Comparison of ENCODE assay signal across 24 cellular contexts in genomic region chr1:117425050-117425734, GRCh38. TPM values are rescaled to one million over a fixed set of nuclear protein-coding genes. Genes with fewer than 3 reads are reported as not detected.
DNase-seq lines count a peak whose midpoint lies in the region; ATAC-seq, FAIRE-seq and TF ChIP-seq lines count a peak whose summit lies in the region.
"Had no signal": no experiment of that assay in that cellular context is flagged by ENCODE, and none has a peak within 500 bp of the region (broad histone marks: within the 10 kb centered on the region; RNA-seq: fewer than 3 reads in every experiment).

No MANE protein-coding gene starts in this region.

- no peak overlapping the region for H3K4me3 Mint-ChIP-seq in progenitor cell of endocrine pancreas (ENCODE audit: low read depth)
- H3K4me3 Mint-ChIP-seq: B cell; CD4-positive, alpha-beta T cell; CD8-positive, alpha-beta T cell had no signal

- no peaks in the 10 kb centered on the region for H3K79me2 ChIP-seq in HepG2 (ENCODE audit: insufficient read depth, low read length)
- H3K79me2 ChIP-seq in K562 (ENCODE audit: control insufficient read depth, insufficient read depth, low read length): no peaks in the 10 kb centered on the region

- peaks cover 37% of the 10 kb centered on the region for H3K36me3 Mint-ChIP-seq in progenitor cell of endocrine pancreas (ENCODE audit: insufficient read depth)

- H3K4me2 ChIP-seq in HepG2 (ENCODE audit: low read depth, low read length) (no peak overlapping the region), K562 (ENCODE audit: insufficient read depth, low read length) (no peak overlapping the region)
- H3K4me2 ChIP-seq: A549; BLaER1 treated with 17β-estradiol and CSF1 and Interleukin-3, amounts not matched to agents 10 nM and 100 nM had no signal

- BruUV-seq in HepG2 (replicated peaks; lab: Mats Ljungman, UMichigan) (no TSS peak), K562 (replicated peaks; lab: Mats Ljungman, UMichigan) (no TSS peak)

- H3K4me3 ChIP-seq in HepG2 (replicated peaks in 1 of 3; ENCODE audit: insufficient read depth in 1 of 3, low read depth in 2 of 3, low read length in 3 of 3) (no peak overlapping the region), right lobe of liver (no peak overlapping the region), K562 (no peak overlapping the region), dorsolateral prefrontal cortex (no peak overlapping the region)
- H3K4me3 ChIP-seq: A549 had no signal

- FAIRE-seq in HepG2 (lab: Jason Lieb, UNC) (no peak), K562 (lab: Jason Lieb, UNC) (no peak)
- FAIRE-seq: A549, D721Med, G401.6, GM12892, GM18507 had no signal

- POLR2A ChIA-PET in HepG2 (lab: Yijun Ruan, JAX): no interaction called here
- POLR2A ChIA-PET in K562 (lab: Yijun Ruan, JAX): no interaction called here

- no peak for TF ChIP-seq EP300 in HepG2 (IDR thresholded peaks at IDR 0.05; ENCODE audit: low read depth in 2 of 2, low read length in 2 of 2)
- no peak for TF ChIP-seq EP300 in HepG2 (CRISPR knock-in tag; IDR thresholded peaks at IDR 0.05; ENCODE audit: borderline replicate concordance)
- TF ChIP-seq EP300 in K562 (IDR thresholded peaks at IDR 0.05; ENCODE audit: low read length): no peak

- H3K4me1 ChIP-seq in HepG2 (ENCODE audit: insufficient read depth, low read length): no peaks in the 10 kb centered on the region
- H3K4me1 ChIP-seq in right lobe of liver: no peaks in the 10 kb centered on the region
- no peaks in the 10 kb centered on the region for H3K4me1 ChIP-seq in K562 (replicated peaks in 1 of 2; ENCODE audit: control insufficient read depth in 2 of 2, insufficient read depth in 2 of 2, low read length in 2 of 2)
- H3K4me1 ChIP-seq: A549; BLaER1 treated with 17β-estradiol and CSF1 and Interleukin-3, amounts not matched to agents 10 nM and 100 nM; Caco-2 had no signal

- H3K9ac ChIP-seq in HepG2 (ENCODE audit: insufficient read depth, low read depth, low read length) (no peak overlapping the region), K562 (ENCODE audit: insufficient read depth in 1 of 2, low read depth in 2 of 2, low read length in 2 of 2) (no peak overlapping the region)
- H3K9ac ChIP-seq: BLaER1 treated with 17β-estradiol and CSF1 and Interleukin-3, amounts not matched to agents 10 nM and 100 nM had no signal

- TF ChIP-seq POLR2A in HepG2 (IDR thresholded peaks at IDR 0.05; ENCODE audit: insufficient read depth in 1 of 2, low read depth in 2 of 2, low read length in 2 of 2) (no peak), right lobe of liver (IDR thresholded peaks at IDR 0.05) (no peak), K562 (conservative IDR thresholded peaks at IDR 0.05) (no peak)

- in situ Hi-C loops in HepG2 (cut with HindIII; ENCODE audit: extremely low pct_ligation_motif_present, low pct_unique_long_range_greater_than_20kb): no loop called here
- in situ Hi-C loops in K562 (cut with MboI): no loop called here

- intact Hi-C loops in HepG2 (cut with micrococcal nuclease; ENCODE audit: unreplicated experiment): no loop called here
- intact Hi-C loops in right lobe of liver (cut with DNase I): no loop called here
- intact Hi-C loops in K562 (cut with micrococcal nuclease): no loop called here
- intact Hi-C loops in dorsolateral prefrontal cortex (cut with DNase I): no loop called here

- ATAC-seq in HepG2: no peak
- no peak for ATAC-seq in right lobe of liver
- ATAC-seq in K562: no peak
- ATAC-seq: A549; CD8-positive, alpha-beta T cell had no signal

- no peaks in the 10 kb centered on the region for H3K27me3 Mint-ChIP-seq in progenitor cell of endocrine pancreas
- H3K27me3 Mint-ChIP-seq: B cell; CD4-positive, alpha-beta T cell had no signal

- H3K9me3 ChIP-seq in HepG2 (ENCODE audit: low read length): peaks cover 40% of the 10 kb centered on the region
- H3K9me3 ChIP-seq in right lobe of liver: peaks cover 0 to 8% (median 2%) of the 10 kb centered on the region in 4 donors
- peaks cover 11% of the 10 kb centered on the region; the same call in 1 of the 2 replicates for H3K9me3 ChIP-seq in K562 (replicated peaks; ENCODE audit: control insufficient read depth, insufficient read depth, low read depth, low read length)
- H3K9me3 ChIP-seq: Caco-2 had no signal

- no peaks in the 10 kb centered on the region for H4K20me1 ChIP-seq in HepG2 (ENCODE audit: insufficient read depth, low read length)
- H4K20me1 ChIP-seq in K562 (replicated peaks; ENCODE audit: control insufficient read depth, insufficient read depth, low read length): no peaks in the 10 kb centered on the region

- 90% methylated on average over 2 of the region's 2 CpGs for WGBS in HepG2 (ENCODE audit: low lambda C conversion rate)
- WGBS in right lobe of liver (ENCODE audit: insufficient coverage, low coverage, low lambda C conversion rate, missing lambda C conversion rate): 92% methylated on average over 2 of the region's 2 CpGs
- 93% methylated on average over 2 of the region's 2 CpGs for WGBS in K562 (ENCODE audit: insufficient coverage, low coverage, missing lambda C conversion rate)

- no peaks in the 10 kb centered on the region for H3K9me1 ChIP-seq in K562 (ENCODE audit: control insufficient read depth, insufficient read depth, low read length)

- no peak overlapping the region for H2AFZ ChIP-seq in HepG2 (ENCODE audit: low read length)
- no peak overlapping the region for H2AFZ ChIP-seq in K562 (ENCODE audit: low read depth, low read length)

- TF ChIP-seq RAD21 in HepG2 (CRISPR knock-in tag; IDR thresholded peaks at IDR 0.05): no peak
- no peak for TF ChIP-seq RAD21 in K562 (CRISPR knock-in tag; conservative IDR thresholded peaks at IDR 0.05 in 1 of 2, IDR thresholded peaks at IDR 0.05 in 1 of 2)

- no peaks in the 10 kb centered on the region for H3K27me3 ChIP-seq in HepG2 (ENCODE audit: control insufficient read depth in 1 of 2, insufficient read depth in 2 of 2, low read length in 2 of 2)
- H3K27me3 ChIP-seq in right lobe of liver: no peaks in the 10 kb centered on the region
- H3K27me3 ChIP-seq in K562 (ENCODE audit: control insufficient read depth in 2 of 2, insufficient read depth in 2 of 2, low read length in 2 of 2): no peaks in the 10 kb centered on the region
- H3K27me3 ChIP-seq in dorsolateral prefrontal cortex: no peaks in the 10 kb centered on the region
- H3K27me3 ChIP-seq: BLaER1 treated with 17β-estradiol and CSF1 and Interleukin-3, amounts not matched to agents 10 nM and 100 nM had no signal

- H3K27ac ChIP-seq in HepG2 (ENCODE audit: extremely low read length, insufficient read depth, low read length) (no peak overlapping the region), right lobe of liver (no peak overlapping the region), K562 (ENCODE audit: extremely low read depth, low read depth, low read length) (no peak overlapping the region), dorsolateral prefrontal cortex (no peak overlapping the region)
- H3K27ac ChIP-seq: 22Rv1; A549; BLaER1 treated with 17β-estradiol and CSF1 and Interleukin-3, amounts not matched to agents 10 nM and 100 nM; C4-2B had no signal

- H3K9me3 Mint-ChIP-seq in progenitor cell of endocrine pancreas (ENCODE audit: low read depth): peaks cover 23% of the 10 kb centered on the region

- TF ChIP-seq CTCF in HepG2 (CRISPR knock-in tag; IDR thresholded peaks at IDR 0.05): no peak
- TF ChIP-seq CTCF in right lobe of liver (IDR thresholded peaks at IDR 0.05): no peak
- no peak for TF ChIP-seq CTCF in K562 (IDR thresholded peaks at IDR 0.05 in 2 of 3, conservative IDR thresholded peaks at IDR 0.05 in 1 of 3; ENCODE audit: insufficient read depth in 2 of 3, low read depth in 1 of 3, low read length in 3 of 3)
- no peak for TF ChIP-seq CTCF in progenitor cell of endocrine pancreas (IDR thresholded peaks at IDR 0.05; ENCODE audit: unreplicated experiment)
- no peak for TF ChIP-seq CTCF in dorsolateral prefrontal cortex (IDR thresholded peaks at IDR 0.05 in 54 of 56, conservative IDR thresholded peaks at IDR 0.05 in 2 of 56; ENCODE audit: low read depth in 1 of 56, partially characterized antibody in 56 of 56)

- no peak for DNase-seq in HepG2 (ENCODE audit: low spot score)
- no peak for DNase-seq in right lobe of liver
- peak; percentile 2 for DNase-seq in amniotic epithelial cell (ENCODE audit: low read depth)
- DNase-seq in K562 (ENCODE audit: extremely low read depth in 1 of 4, low spot score in 3 of 4): no peak
- DNase-seq in progenitor cell of endocrine pancreas (ENCODE audit: low spot score, unreplicated experiment): no peak
- DNase-seq in ureter (ENCODE audit: low spot score): no peak
- DNase-seq in dorsolateral prefrontal cortex: no peak
- DNase-seq in NCI-H187 treated with DMSO at 0.1 percent for 48 hours (lab: John Stamatoyannopoulos, UW): no peak
- DNase-seq: AML-193; Caco-2; Calu3; CD4-positive, alpha-beta T cell; CD8-positive, alpha-beta T cell; DMS79 treated with DMSO at 0.1 percent for 48 hours; GF-D8 had no signal

- H3K36me3 ChIP-seq in HepG2 (replicated peaks in 1 of 2; ENCODE audit: control insufficient read depth in 1 of 2, insufficient read depth in 2 of 2, low read length in 2 of 2) (no peaks in the 10 kb centered on the region), right lobe of liver (peaks cover 0 to 3% (median 0%) of the 10 kb centered on the region in 4 donors), K562 (ENCODE audit: control insufficient read depth, insufficient read depth, low read length) (peaks cover 13% of the 10 kb centered on the region; the same call in 2 of the 3 replicates)

- H3K4me1 Mint-ChIP-seq in progenitor cell of endocrine pancreas (ENCODE audit: low read depth): no peaks in the 10 kb centered on the region
- H3K4me1 Mint-ChIP-seq: B cell had no signal

- peak overlapping the region; percentile 52 for H3K27ac Mint-ChIP-seq in progenitor cell of endocrine pancreas
- H3K27ac Mint-ChIP-seq: B cell; CD4-positive, alpha-beta T cell; CD8-positive, alpha-beta T cell had no signal

- CTCF ChIA-PET in HepG2 (lab: Yijun Ruan, JAX; ENCODE audit: low intra/inter-chr PET ratio, low total read pairs): no interaction called here
- CTCF ChIA-PET in K562 (lab: Yijun Ruan, JAX; ENCODE audit: low intra/inter-chr PET ratio): no interaction called here

RNA-seq across cellular contexts. Expression of gene MAN1A2, which starts 57.9 kb away (rescaled TPM):
- total RNA-seq in HepG2 (2016; rRNA removed; fragmentation: Illumina TruSeq; extraction: Trizol) (19.9 and 20.4 TPM in 2 replicates), right lobe of liver (10 to 100 TPM; 24.6 to 39.2 (median 31.2) TPM), K562 (2014; rRNA removed) (16.9 and 18.7 TPM in 2 replicates), K562 (2014; rRNA removed; fragmentation: Illumina TruSeq; extraction: Trizol) (31.5 and 34.8 TPM in 2 replicates), K562 (2015; rRNA removed; fragmentation: Illumina TruSeq; extraction: Trizol) (35.3 and 38.4 TPM in 2 replicates), K562 (2021) (31.3 and 31.5 TPM in 2 replicates), progenitor cell of endocrine pancreas (66.5 and 67.7 TPM in 2 replicates), ureter (76.2 TPM), dorsolateral prefrontal cortex (100 to 1,000 TPM in 39 of 120 experiments, 10 to 100 TPM in 81; 62.9 to 127 (median 92.7) TPM)
- total RNA-seq in HepG2 (2016; cell fraction: cytosol; rRNA removed; fragmentation: Illumina TruSeq; extraction: Trizol; ENCODE audit: low read depth): 70.9 and 83.5 TPM in 2 replicates
- total RNA-seq in HepG2 (2016; cell fraction: insoluble cytoplasmic fraction; rRNA removed; fragmentation: Illumina TruSeq; extraction: Trizol): 20.4 and 21.4 TPM in 2 replicates
- 19.7 and 24.0 TPM in 2 replicates for total RNA-seq in HepG2 (2016; cell fraction: membrane; rRNA removed; fragmentation: Illumina TruSeq; extraction: Trizol)
- 29.0 and 31.6 TPM in 2 replicates for total RNA-seq in HepG2 (2016; cell fraction: nucleus; rRNA removed; fragmentation: Illumina TruSeq; extraction: Trizol)
- polyA plus RNA-seq in HepG2 (2011; rRNA removed) (5.9 and 8.0 TPM in 2 replicates), K562 (2011; rRNA removed) (17.8 and 18.4 TPM in 2 replicates), K562 (2014; fragmentation: Illumina TruSeq; extraction: Trizol) (22.2 and 23.3 TPM in 2 replicates), K562 (2014; fragmentation: Nextera tagmentation; extraction: Ambion mirVana) (1 to 10 TPM; 4.2 to 4.6 TPM), K562 (2014; rRNA removed) (10.1 and 11.9 TPM in 2 replicates)
- 4.1 and 7.5 TPM in 2 replicates for polyA plus RNA-seq in HepG2 (2011; cell fraction: cytosol; rRNA removed)
- polyA plus RNA-seq in HepG2 (2011; cell fraction: nucleus; rRNA removed): 4.1 and 5.5 TPM in 2 replicates
- polyA plus RNA-seq in HepG2 (2012): 10.6 and 11.8 TPM in 2 replicates
- 0.53 and 0.55 TPM in 2 replicates for polyA plus RNA-seq in HepG2 (2016; cell fraction: cytosol; fragmentation: Illumina TruSeq; extraction: Trizol; ENCODE audit: low read depth)
- 9.5 and 11.9 TPM in 2 replicates for polyA plus RNA-seq in HepG2 (2016; cell fraction: insoluble cytoplasmic fraction; fragmentation: Illumina TruSeq; extraction: Trizol; ENCODE audit: low read depth)
- 2.1 and 2.2 TPM in 2 replicates for polyA plus RNA-seq in HepG2 (2016; cell fraction: membrane; fragmentation: Illumina TruSeq; extraction: Trizol; ENCODE audit: low read depth)
- 13.4 and 14.6 TPM in 2 replicates for polyA plus RNA-seq in HepG2 (2016; cell fraction: nucleus; fragmentation: Illumina TruSeq; extraction: Trizol; ENCODE audit: insufficient read depth, low read depth)
- 15.3 and 28.3 TPM in 2 replicates for polyA minus RNA-seq in HepG2 (2011; rRNA and poly(A)+ RNA removed; ENCODE audit: low replicate concordance)
- polyA minus RNA-seq in HepG2 (2011; cell fraction: cytosol; rRNA and poly(A)+ RNA removed): 11.2 and 12.8 TPM in 2 replicates
- 43.8 and 47.1 TPM in 2 replicates for polyA minus RNA-seq in HepG2 (2011; cell fraction: nucleus; rRNA and poly(A)+ RNA removed)
- total RNA-seq in K562 (2011; cell fraction: chromatin; rRNA removed; ENCODE audit: low replicate concordance): 46.5 and 92.7 TPM in 2 replicates
- 15.8 and 24.2 TPM in 2 replicates for total RNA-seq in K562 (2011; cell fraction: nucleolus; rRNA removed)
- 44.9 and 65.8 TPM in 2 replicates for total RNA-seq in K562 (2011; cell fraction: nucleoplasm; rRNA removed)
- 5.7 and 13.3 TPM in 2 replicates for polyA plus RNA-seq in K562 (2011; cell fraction: cytosol; rRNA removed)
- 14.4 and 19.1 TPM in 2 replicates for polyA plus RNA-seq in K562 (2011; cell fraction: nucleus; rRNA removed)
- 16.9 and 18.7 TPM in 2 replicates for polyA plus RNA-seq in K562 (2012)
- 52.7 and 61.3 TPM in 2 replicates for polyA minus RNA-seq in K562 (2011; rRNA and poly(A)+ RNA removed)
- polyA minus RNA-seq in K562 (2011; cell fraction: cytosol; rRNA and poly(A)+ RNA removed): 15.5 and 17.9 TPM in 2 replicates
- 23.6 and 55.3 TPM in 2 replicates for polyA minus RNA-seq in K562 (2011; cell fraction: nucleus; rRNA and poly(A)+ RNA removed)

Comparison
In these comparisons a context has a peak if more than half of its experiments do, and no peak if none do; other contexts are left out.
1. Of the 241 proteins assayed by ChIP-seq in both HepG2 and K562: peak only in HepG2: HNRNPK; only in K562: none; in both: PCBP2; in neither: 239.